In genomic region chr18:13562494-13563029, GRCh38 we compare ENCODE assay signal across 8 cellular contexts.
DNase-seq lines count a peak whose midpoint lies in the region; ATAC-seq and TF ChIP-seq lines count a peak whose summit lies in the region.

No MANE protein-coding gene starts in this region.

- peaks cover 75% of the 10 kb centered on the region for H3K4me1 Mint-ChIP-seq in activated CD8-positive, alpha-beta T cell treated with anti-CD3 and anti-CD28 coated beads for 36 hours (ENCODE audit: low read depth)
- H3K4me1 Mint-ChIP-seq in naive thymus-derived CD4-positive, alpha-beta T cell = peaks cover 26 to 59% (median 56%) of the 10 kb centered on the region in 7 donors
- no peaks in the 10 kb centered on the region for H3K4me1 Mint-ChIP-seq in Caco-2 (ENCODE audit: low read depth, unreplicated experiment)

- H3K27ac ChIP-seq in naive thymus-derived CD4-positive, alpha-beta T cell (ENCODE audit: low read depth, low read length) = no peak overlapping the region
- H3K27ac ChIP-seq in breast epithelium = no peak overlapping the region
- H3K27ac ChIP-seq in gastrocnemius medialis = peak overlapping the region in 1 of 4 donors; percentile 9

- CTCF ChIA-PET in activated CD8-positive, alpha-beta T cell treated with anti-CD3 and anti-CD28 coated beads for 36 hours (lab: Charles Lee) = interaction anchor here (0.9 to 2.1 kb wide), 5 partner anchors 24 to 165 kb away, joined by 3 to 14 read pairs (median 4); no protein-coding TSS in a partner anchor
- CTCF ChIA-PET in naive thymus-derived CD4-positive, alpha-beta T cell (lab: Charles Lee) = interaction anchor here (0.8 kb wide), 1 partner anchor 347 kb away, joined by 3 read pairs; no protein-coding TSS in a partner anchor
- CTCF ChIA-PET in Caco-2 (lab: Charles Lee) = no interaction called here

- H3K9me3 ChIP-seq in naive thymus-derived CD4-positive, alpha-beta T cell (ENCODE audit: control insufficient read depth in 2 of 3, low read length in 3 of 3) = no peaks in the 10 kb centered on the region
- no peaks in the 10 kb centered on the region for H3K9me3 ChIP-seq in Caco-2
- no peaks in the 10 kb centered on the region for H3K9me3 ChIP-seq in breast epithelium
- H3K9me3 ChIP-seq in gastrocnemius medialis = no peaks in the 10 kb centered on the region

- H3K27me3 ChIP-seq in naive thymus-derived CD4-positive, alpha-beta T cell (ENCODE audit: control insufficient read depth in 2 of 2, insufficient read depth in 2 of 2, low read length in 2 of 2) = no peaks in the 10 kb centered on the region
- H3K27me3 ChIP-seq in Caco-2 (replicated peaks; ENCODE audit: control insufficient read depth, insufficient read depth, low read length) (no peaks in the 10 kb centered on the region), breast epithelium (no peaks in the 10 kb centered on the region), gastrocnemius medialis (no peaks in the 10 kb centered on the region)

- no peaks in the 10 kb centered on the region for H3K9me3 Mint-ChIP-seq in activated CD8-positive, alpha-beta T cell treated with anti-CD3 and anti-CD28 coated beads for 36 hours
- no peaks in the 10 kb centered on the region for H3K9me3 Mint-ChIP-seq in naive thymus-derived CD4-positive, alpha-beta T cell
- H3K9me3 Mint-ChIP-seq in Caco-2 (ENCODE audit: unreplicated experiment) = no peaks in the 10 kb centered on the region

- POLR2A ChIA-PET in activated CD8-positive, alpha-beta T cell treated with anti-CD3 and anti-CD28 coated beads for 36 hours (lab: Charles Lee) = interaction anchor here (1.0 to 3.1 kb wide), 7 partner anchors 15 to 346 kb away, joined by 3 to 33 read pairs (median 5); no protein-coding TSS in a partner anchor
- POLR2A ChIA-PET in naive thymus-derived CD4-positive, alpha-beta T cell (lab: Charles Lee) = no interaction called here
- POLR2A ChIA-PET in Caco-2 (lab: Charles Lee) = no interaction called here

- H3K4me3 ChIP-seq in naive thymus-derived CD4-positive, alpha-beta T cell (ENCODE audit: low read length) = no peak overlapping the region
- H3K4me3 ChIP-seq in Caco-2 (ENCODE audit: low read depth, low read length) (no peak overlapping the region), breast epithelium (no peak overlapping the region), gastrocnemius medialis (no peak overlapping the region)

- in situ Hi-C loops in gastrocnemius medialis (cut with MboI; ENCODE audit: low sequenced_read_pairs in 4 of 4) = loop anchor here in 2 of 4 donors (5.0 to 25.0 kb wide), 2 partner anchors 70 to 150 kb away; no protein-coding TSS in a partner anchor

- peak overlapping the region; percentile 76 for H3K4me3 Mint-ChIP-seq in activated CD8-positive, alpha-beta T cell treated with anti-CD3 and anti-CD28 coated beads for 36 hours
- H3K4me3 Mint-ChIP-seq in naive thymus-derived CD4-positive, alpha-beta T cell = peak overlapping the region in 7 of 10 donors; percentile 4 to 74 (median 32)
- no peak overlapping the region for H3K4me3 Mint-ChIP-seq in Caco-2 (ENCODE audit: unreplicated experiment)

- intact Hi-C loops in activated CD8-positive, alpha-beta T cell treated with anti-CD3 and anti-CD28 coated beads for 36 hours (cut with micrococcal nuclease) = loop anchor here (2.0 kb wide), 2 partner anchors 18 to 50 kb away; no protein-coding TSS in a partner anchor
- intact Hi-C loops in naive thymus-derived CD4-positive, alpha-beta T cell (cut with micrococcal nuclease) = loop anchor here in 1 of 2 donors (1.0 to 2.0 kb wide), 2 partner anchors 14 to 68 kb away; no protein-coding TSS in a partner anchor
- intact Hi-C loops in Caco-2 (cut with micrococcal nuclease; ENCODE audit: unreplicated experiment) (no loop called here), breast epithelium (cut with DNase I; ENCODE audit: low total_unique reads) (no loop called here), gastrocnemius medialis (cut with DNase I; ENCODE audit: low total_unique reads) (no loop called here)

- no TSS peak for BruUV-seq in Caco-2 (replicated peaks; lab: Mats Ljungman, UMichigan)

- TF ChIP-seq POLR2A in GM19193 (IDR thresholded peaks at IDR 0.05; ENCODE audit: extremely low read depth, insufficient read depth, insufficient read length) (peak; percentile 36), breast epithelium (IDR thresholded peaks at IDR 0.05) (no peak), gastrocnemius medialis (IDR thresholded peaks at IDR 0.05) (no peak)

- peak; percentile 49 for ATAC-seq in HG03135 (IDR thresholded peaks at IDR 0.05; ENCODE audit: unreplicated experiment)
- ATAC-seq in activated CD8-positive, alpha-beta T cell treated with anti-CD3 and anti-CD28 coated beads for 36 hours = peak; percentile 77
- ATAC-seq in naive thymus-derived CD4-positive, alpha-beta T cell = peak; percentile 67
- no peak for ATAC-seq in gastrocnemius medialis

- DNase-seq in activated CD8-positive, alpha-beta T cell treated with anti-CD3 and anti-CD28 coated beads for 36 hours = peak; percentile 100
- peak in 2 of 9 donors; percentile 23 to 79 for DNase-seq in naive thymus-derived CD4-positive, alpha-beta T cell
- no peak for DNase-seq in NCI-H345 treated with DMSO at 0.1 percent for 48 hours (lab: John Stamatoyannopoulos, UW; ENCODE audit: unreplicated experiment)
- no peak for DNase-seq in Caco-2
- no peak for DNase-seq in breast epithelium (ENCODE audit: low spot score in 2 of 2)
- no peak for DNase-seq in gastrocnemius medialis

- TF ChIP-seq CTCF in activated CD8-positive, alpha-beta T cell treated with anti-CD3 and anti-CD28 coated beads for 36 hours (IDR thresholded peaks at IDR 0.05) = no peak
- no peak for TF ChIP-seq CTCF in Caco-2 (IDR thresholded peaks at IDR 0.05; ENCODE audit: insufficient read depth in 1 of 2, low read depth in 1 of 2, low read length in 1 of 2, severe bottlenecking in 1 of 2, unreplicated experiment in 1 of 2)
- no peak for TF ChIP-seq CTCF in breast epithelium (IDR thresholded peaks at IDR 0.05)
- no peak for TF ChIP-seq CTCF in gastrocnemius medialis (IDR thresholded peaks at IDR 0.05 in 4 of 5, conservative IDR thresholded peaks at IDR 0.05 in 1 of 5)

- H3K27me3 Mint-ChIP-seq in activated CD8-positive, alpha-beta T cell treated with anti-CD3 and anti-CD28 coated beads for 36 hours = no peaks in the 10 kb centered on the region
- H3K27me3 Mint-ChIP-seq in naive thymus-derived CD4-positive, alpha-beta T cell = no peaks in the 10 kb centered on the region
- peaks cover 11% of the 10 kb centered on the region for H3K27me3 Mint-ChIP-seq in Caco-2 (ENCODE audit: insufficient read depth, unreplicated experiment)

- H3K36me3 Mint-ChIP-seq in activated CD8-positive, alpha-beta T cell treated with anti-CD3 and anti-CD28 coated beads for 36 hours (ENCODE audit: low read depth) = peaks cover 14% of the 10 kb centered on the region
- H3K36me3 Mint-ChIP-seq in naive thymus-derived CD4-positive, alpha-beta T cell = peaks cover 0 to 12% (median 4%) of the 10 kb centered on the region in 5 donors
- H3K36me3 Mint-ChIP-seq in Caco-2 (ENCODE audit: insufficient read depth, unreplicated experiment) = no peaks in the 10 kb centered on the region

- peaks cover 0 to 6% of the 10 kb centered on the region in 2 donors for H3K4me1 ChIP-seq in naive thymus-derived CD4-positive, alpha-beta T cell (ENCODE audit: control insufficient read depth in 2 of 2, insufficient read depth in 2 of 2, low read length in 2 of 2)
- H3K4me1 ChIP-seq in Caco-2 = no peaks in the 10 kb centered on the region
- H3K4me1 ChIP-seq in breast epithelium = no peaks in the 10 kb centered on the region
- H3K4me1 ChIP-seq in gastrocnemius medialis = peaks cover 33 to 36% of the 10 kb centered on the region in 2 donors

- peak overlapping the region; percentile 99 for H3K27ac Mint-ChIP-seq in activated CD8-positive, alpha-beta T cell treated with anti-CD3 and anti-CD28 coated beads for 36 hours
- H3K27ac Mint-ChIP-seq in naive thymus-derived CD4-positive, alpha-beta T cell = peak overlapping the region in 7 of 9 donors; percentile 33 to 91 (median 72)
- H3K27ac Mint-ChIP-seq in Caco-2 (ENCODE audit: unreplicated experiment) = no peak overlapping the region

- no peaks in the 10 kb centered on the region for H3K36me3 ChIP-seq in naive thymus-derived CD4-positive, alpha-beta T cell (ENCODE audit: control insufficient read depth in 2 of 3, insufficient read depth in 3 of 3, low read length in 3 of 3)
- H3K36me3 ChIP-seq in Caco-2 (ENCODE audit: control insufficient read depth, insufficient read depth, low read length) (no peaks in the 10 kb centered on the region), breast epithelium (no peaks in the 10 kb centered on the region), gastrocnemius medialis (no peaks in the 10 kb centered on the region)

Comparison
In these comparisons a context has a peak if more than half of its experiments do, and no peak if none do; other contexts are left out.
1. ATAC-seq: peak in HG03135 (single experiment), activated CD8-positive, alpha-beta T cell treated with anti-CD3 and anti-CD28 coated beads for 36 hours (single experiment) and naive thymus-derived CD4-positive, alpha-beta T cell (single experiment); none in gastrocnemius medialis (0 of 2).